1 cellular context compared by ENCODE assay signal in the genomic region with DNA sequence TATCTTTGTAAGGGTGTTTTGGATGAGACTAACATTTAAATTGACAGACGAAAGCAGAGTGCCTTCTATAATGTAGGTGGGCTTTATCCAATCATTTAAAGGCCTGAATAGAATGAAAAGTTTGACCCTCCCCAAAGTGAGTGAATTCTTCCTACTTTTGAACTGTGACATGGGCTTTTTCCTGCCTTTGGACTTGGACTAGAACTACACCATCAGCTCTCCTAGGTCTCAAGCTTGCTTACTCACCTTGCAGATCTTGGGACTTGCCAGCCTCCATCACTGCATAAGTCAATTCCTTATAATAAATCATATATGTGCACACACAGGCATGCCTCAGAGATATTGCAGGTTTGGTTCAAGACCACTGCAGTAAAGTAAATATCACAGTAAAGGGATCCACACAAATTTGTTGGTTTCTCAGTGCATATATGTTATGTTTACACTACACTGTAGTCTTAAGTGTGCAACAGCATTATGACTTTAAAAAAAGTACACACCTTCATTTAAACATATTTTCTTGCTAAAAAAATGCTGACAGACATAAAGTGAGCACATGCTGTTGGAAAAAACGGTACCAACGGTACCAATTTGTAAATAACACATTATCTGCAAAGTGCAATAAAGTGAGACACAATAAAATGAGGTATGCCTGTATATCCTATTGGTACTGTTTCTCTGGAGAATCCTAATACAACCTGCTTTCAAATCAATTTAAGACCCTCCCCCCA.
A peak's percentile ranks its signal among the peaks of the same experiment; 100 is the strongest.
TF ChIP-seq lines count a peak whose summit lies in the region.

No MANE protein-coding gene starts in this region.

TF ChIP-seq in K562, 482 proteins besides CTCF, POLR2A, EP300 and RAD21 (continued from another document and continues in another):
- TF ChIP-seq, protein P1, sequence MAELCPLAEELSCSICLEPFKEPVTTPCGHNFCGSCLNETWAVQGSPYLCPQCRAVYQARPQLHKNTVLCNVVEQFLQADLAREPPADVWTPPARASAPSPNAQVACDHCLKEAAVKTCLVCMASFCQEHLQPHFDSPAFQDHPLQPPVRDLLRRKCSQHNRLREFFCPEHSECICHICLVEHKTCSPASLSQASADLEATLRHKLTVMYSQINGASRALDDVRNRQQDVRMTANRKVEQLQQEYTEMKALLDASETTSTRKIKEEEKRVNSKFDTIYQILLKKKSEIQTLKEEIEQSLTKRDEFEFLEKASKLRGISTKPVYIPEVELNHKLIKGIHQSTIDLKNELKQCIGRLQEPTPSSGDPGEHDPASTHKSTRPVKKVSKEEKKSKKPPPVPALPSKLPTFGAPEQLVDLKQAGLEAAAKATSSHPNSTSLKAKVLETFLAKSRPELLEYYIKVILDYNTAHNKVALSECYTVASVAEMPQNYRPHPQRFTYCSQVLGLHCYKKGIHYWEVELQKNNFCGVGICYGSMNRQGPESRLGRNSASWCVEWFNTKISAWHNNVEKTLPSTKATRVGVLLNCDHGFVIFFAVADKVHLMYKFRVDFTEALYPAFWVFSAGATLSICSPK (IDR thresholded peaks at IDR 0.05; ENCODE audit: borderline replicate concordance), result no peak
- TF ChIP-seq MAFG (tag; conservative IDR thresholded peaks at IDR 0.05) (peak; percentile 33), SMAD4 (CRISPR knock-in tag; conservative IDR thresholded peaks at IDR 0.05) (no peak), HSF4 (CRISPR knock-in tag; IDR thresholded peaks at IDR 0.05; ENCODE audit: borderline replicate concordance) (0 out of 2 replicates have a peak, but pooled peaks have one; percentile 6), PHTF2 (CRISPR knock-in tag; IDR thresholded peaks at IDR 0.05) (no peak), ZKSCAN1 (IDR thresholded peaks at IDR 0.05; ENCODE audit: low read depth, low read length) (no peak), GABPB1 (CRISPR knock-in tag; IDR thresholded peaks at IDR 0.05) (no peak), MAFF (IDR thresholded peaks at IDR 0.05; ENCODE audit: low read length) (peak; percentile 63; the same call in 1 of the 2 replicates), NONO (IDR thresholded peaks at IDR 0.05; ENCODE audit: low read depth in 2 of 2, low read length in 1 of 2) (no peak), ZNF696 (CRISPR knock-in tag; conservative IDR thresholded peaks at IDR 0.05) (no peak), NRF1 (conservative IDR thresholded peaks at IDR 0.05 in 1 of 2, IDR thresholded peaks at IDR 0.05 in 1 of 2) (no peak), ZNF316 (IDR thresholded peaks at IDR 0.05) (peak; percentile 83), RAD51 (IDR thresholded peaks at IDR 0.05; ENCODE audit: borderline replicate concordance, low read depth) (no peak), SRSF1 (IDR thresholded peaks at IDR 0.05; ENCODE audit: low read depth, low read length) (no peak), HNRNPLL (IDR thresholded peaks at IDR 0.05; ENCODE audit: low read depth, low read length, poor library complexity, severe bottlenecking) (no peak), NR2F6 (CRISPR knock-in tag; IDR thresholded peaks at IDR 0.05) (no peak), RBM34 (IDR thresholded peaks at IDR 0.05; ENCODE audit: borderline replicate concordance, insufficient read depth, low read length) (no peak), RBM25 (IDR thresholded peaks at IDR 0.05; ENCODE audit: low read depth, low read length, severe bottlenecking) (no peak), ZNF584 (CRISPR knock-in tag; IDR thresholded peaks at IDR 0.05; ENCODE audit: low read depth) (no peak), POLR2G (IDR thresholded peaks at IDR 0.05; ENCODE audit: low read depth, low read length) (no peak), MTA3 (IDR thresholded peaks at IDR 0.05; ENCODE audit: borderline replicate concordance) (no peak), NCOA1 (IDR thresholded peaks at IDR 0.05; ENCODE audit: low read depth) (no peak), ZNF778 (CRISPR knock-in tag; IDR thresholded peaks at IDR 0.05) (no peak), GTF2E2 (tag; IDR thresholded peaks at IDR 0.05) (no peak), ARNT (IDR thresholded peaks at IDR 0.05) (no peak), SMARCA4 (IDR thresholded peaks at IDR 0.05) (no peak), C11orf30 (IDR thresholded peaks at IDR 0.05; ENCODE audit: low read depth) (peak; percentile 76)
- TF ChIP-seq, protein P2, sequence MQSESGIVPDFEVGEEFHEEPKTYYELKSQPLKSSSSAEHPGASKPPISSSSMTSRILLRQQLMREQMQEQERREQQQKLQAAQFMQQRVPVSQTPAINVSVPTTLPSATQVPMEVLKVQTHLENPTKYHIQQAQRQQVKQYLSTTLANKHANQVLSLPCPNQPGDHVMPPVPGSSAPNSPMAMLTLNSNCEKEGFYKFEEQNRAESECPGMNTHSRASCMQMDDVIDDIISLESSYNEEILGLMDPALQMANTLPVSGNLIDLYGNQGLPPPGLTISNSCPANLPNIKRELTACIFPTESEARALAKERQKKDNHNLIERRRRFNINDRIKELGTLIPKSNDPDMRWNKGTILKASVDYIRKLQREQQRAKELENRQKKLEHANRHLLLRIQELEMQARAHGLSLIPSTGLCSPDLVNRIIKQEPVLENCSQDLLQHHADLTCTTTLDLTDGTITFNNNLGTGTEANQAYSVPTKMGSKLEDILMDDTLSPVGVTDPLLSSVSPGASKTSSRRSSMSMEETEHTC (IDR thresholded peaks at IDR 0.05), result no peak
- TF ChIP-seq, protein P3, sequence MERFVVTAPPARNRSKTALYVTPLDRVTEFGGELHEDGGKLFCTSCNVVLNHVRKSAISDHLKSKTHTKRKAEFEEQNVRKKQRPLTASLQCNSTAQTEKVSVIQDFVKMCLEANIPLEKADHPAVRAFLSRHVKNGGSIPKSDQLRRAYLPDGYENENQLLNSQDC (CRISPR knock-in tag; IDR thresholded peaks at IDR 0.05), result no peak
- TF ChIP-seq, protein P4, sequence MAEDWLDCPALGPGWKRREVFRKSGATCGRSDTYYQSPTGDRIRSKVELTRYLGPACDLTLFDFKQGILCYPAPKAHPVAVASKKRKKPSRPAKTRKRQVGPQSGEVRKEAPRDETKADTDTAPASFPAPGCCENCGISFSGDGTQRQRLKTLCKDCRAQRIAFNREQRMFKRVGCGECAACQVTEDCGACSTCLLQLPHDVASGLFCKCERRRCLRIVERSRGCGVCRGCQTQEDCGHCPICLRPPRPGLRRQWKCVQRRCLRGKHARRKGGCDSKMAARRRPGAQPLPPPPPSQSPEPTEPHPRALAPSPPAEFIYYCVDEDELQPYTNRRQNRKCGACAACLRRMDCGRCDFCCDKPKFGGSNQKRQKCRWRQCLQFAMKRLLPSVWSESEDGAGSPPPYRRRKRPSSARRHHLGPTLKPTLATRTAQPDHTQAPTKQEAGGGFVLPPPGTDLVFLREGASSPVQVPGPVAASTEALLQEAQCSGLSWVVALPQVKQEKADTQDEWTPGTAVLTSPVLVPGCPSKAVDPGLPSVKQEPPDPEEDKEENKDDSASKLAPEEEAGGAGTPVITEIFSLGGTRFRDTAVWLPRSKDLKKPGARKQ (CRISPR knock-in tag; IDR thresholded peaks at IDR 0.05), result no peak
- TF ChIP-seq, protein P5, sequence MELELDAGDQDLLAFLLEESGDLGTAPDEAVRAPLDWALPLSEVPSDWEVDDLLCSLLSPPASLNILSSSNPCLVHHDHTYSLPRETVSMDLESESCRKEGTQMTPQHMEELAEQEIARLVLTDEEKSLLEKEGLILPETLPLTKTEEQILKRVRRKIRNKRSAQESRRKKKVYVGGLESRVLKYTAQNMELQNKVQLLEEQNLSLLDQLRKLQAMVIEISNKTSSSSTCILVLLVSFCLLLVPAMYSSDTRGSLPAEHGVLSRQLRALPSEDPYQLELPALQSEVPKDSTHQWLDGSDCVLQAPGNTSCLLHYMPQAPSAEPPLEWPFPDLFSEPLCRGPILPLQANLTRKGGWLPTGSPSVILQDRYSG (tag; conservative IDR thresholded peaks at IDR 0.05; ENCODE audit: low read depth), result no peak
- TF ChIP-seq, protein P6, sequence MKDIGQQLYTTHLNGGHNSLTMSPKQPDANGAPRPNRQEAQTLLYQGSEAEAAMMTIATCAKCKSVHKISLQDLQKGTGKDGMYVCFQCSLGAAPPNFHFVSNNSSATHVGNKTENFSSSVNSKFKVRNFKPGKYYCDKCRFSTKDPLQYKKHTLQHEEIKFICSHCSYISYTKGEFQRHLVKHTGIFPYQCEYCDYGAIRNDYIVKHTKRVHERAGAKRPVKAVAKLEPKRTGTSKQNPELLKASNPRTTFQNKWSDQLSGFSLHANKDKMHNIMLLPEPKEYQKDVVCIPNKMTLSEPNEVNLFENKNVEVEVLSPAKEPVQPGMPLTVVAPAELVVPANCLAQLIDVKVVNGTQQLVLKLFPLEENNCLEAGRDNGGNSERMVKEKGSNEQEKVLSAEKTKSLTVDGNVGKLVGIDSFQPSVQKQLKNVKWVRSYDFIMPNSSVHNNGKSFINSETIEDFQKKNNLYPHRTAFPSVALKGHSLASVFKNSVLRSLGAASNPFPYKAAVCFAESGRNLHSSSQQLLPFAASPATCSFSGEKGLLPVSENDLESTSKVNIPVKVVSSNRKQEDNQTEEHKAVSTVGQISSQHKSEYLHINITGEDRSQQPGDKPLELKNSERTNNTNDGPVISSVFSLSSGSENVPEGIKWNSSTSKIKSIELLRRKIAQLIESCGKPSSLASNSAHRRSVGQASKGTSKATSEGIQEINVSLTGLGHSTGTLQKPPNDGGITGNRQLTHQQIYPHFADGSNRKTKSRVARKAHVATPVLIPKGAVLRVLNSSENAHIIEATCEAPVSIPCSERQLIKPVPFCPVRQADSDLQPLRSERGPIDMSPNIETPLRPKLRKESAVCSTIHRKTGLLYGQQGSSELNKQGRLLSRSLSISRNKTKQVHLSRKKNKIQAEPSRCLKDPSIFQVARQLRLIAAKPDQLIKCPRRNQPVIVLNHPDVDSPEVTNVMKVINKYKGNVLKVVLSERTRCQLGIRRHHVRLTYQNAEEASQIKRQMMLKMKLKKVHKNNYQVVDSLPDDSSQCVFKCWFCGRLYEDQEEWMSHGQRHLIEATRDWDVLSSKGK (CRISPR knock-in tag; IDR thresholded peaks at IDR 0.05), result no peak
- TF ChIP-seq, protein P7, sequence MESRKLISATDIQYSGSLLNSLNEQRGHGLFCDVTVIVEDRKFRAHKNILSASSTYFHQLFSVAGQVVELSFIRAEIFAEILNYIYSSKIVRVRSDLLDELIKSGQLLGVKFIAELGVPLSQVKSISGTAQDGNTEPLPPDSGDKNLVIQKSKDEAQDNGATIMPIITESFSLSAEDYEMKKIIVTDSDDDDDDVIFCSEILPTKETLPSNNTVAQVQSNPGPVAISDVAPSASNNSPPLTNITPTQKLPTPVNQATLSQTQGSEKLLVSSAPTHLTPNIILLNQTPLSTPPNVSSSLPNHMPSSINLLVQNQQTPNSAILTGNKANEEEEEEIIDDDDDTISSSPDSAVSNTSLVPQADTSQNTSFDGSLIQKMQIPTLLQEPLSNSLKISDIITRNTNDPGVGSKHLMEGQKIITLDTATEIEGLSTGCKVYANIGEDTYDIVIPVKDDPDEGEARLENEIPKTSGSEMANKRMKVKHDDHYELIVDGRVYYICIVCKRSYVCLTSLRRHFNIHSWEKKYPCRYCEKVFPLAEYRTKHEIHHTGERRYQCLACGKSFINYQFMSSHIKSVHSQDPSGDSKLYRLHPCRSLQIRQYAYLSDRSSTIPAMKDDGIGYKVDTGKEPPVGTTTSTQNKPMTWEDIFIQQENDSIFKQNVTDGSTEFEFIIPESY (CRISPR knock-in tag; IDR thresholded peaks at IDR 0.05), result no peak
- TF ChIP-seq, protein P8, sequence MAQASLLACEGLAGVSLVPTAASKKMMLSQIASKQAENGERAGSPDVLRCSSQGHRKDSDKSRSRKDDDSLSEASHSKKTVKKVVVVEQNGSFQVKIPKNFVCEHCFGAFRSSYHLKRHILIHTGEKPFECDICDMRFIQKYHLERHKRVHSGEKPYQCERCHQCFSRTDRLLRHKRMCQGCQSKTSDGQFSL (CRISPR knock-in tag; IDR thresholded peaks at IDR 0.05), result no peak
- TF ChIP-seq, protein P8 (tag; IDR thresholded peaks at IDR 0.05), result no peak
- TF ChIP-seq, protein P9, sequence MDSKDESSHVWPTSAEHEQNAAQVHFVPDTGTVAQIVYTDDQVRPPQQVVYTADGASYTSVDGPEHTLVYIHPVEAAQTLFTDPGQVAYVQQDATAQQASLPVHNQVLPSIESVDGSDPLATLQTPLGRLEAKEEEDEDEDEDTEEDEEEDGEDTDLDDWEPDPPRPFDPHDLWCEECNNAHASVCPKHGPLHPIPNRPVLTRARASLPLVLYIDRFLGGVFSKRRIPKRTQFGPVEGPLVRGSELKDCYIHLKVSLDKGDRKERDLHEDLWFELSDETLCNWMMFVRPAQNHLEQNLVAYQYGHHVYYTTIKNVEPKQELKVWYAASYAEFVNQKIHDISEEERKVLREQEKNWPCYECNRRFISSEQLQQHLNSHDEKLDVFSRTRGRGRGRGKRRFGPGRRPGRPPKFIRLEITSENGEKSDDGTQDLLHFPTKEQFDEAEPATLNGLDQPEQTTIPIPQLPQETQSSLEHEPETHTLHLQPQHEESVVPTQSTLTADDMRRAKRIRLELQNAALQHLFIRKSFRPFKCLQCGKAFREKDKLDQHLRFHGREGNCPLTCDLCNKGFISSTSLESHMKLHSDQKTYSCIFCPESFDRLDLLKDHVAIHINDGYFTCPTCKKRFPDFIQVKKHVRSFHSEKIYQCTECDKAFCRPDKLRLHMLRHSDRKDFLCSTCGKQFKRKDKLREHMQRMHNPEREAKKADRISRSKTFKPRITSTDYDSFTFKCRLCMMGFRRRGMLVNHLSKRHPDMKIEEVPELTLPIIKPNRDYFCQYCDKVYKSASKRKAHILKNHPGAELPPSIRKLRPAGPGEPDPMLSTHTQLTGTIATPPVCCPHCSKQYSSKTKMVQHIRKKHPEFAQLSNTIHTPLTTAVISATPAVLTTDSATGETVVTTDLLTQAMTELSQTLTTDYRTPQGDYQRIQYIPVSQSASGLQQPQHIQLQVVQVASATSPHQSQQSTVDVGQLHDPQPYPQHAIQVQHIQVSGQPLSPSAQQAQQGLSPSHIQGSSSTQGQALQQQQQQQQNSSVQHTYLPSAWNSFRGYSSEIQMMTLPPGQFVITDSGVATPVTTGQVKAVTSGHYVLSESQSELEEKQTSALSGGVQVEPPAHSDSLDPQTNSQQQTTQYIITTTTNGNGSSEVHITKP (IDR thresholded peaks at IDR 0.05; ENCODE audit: partially characterized antibody), result peak; percentile 28
- TF ChIP-seq, protein P10, sequence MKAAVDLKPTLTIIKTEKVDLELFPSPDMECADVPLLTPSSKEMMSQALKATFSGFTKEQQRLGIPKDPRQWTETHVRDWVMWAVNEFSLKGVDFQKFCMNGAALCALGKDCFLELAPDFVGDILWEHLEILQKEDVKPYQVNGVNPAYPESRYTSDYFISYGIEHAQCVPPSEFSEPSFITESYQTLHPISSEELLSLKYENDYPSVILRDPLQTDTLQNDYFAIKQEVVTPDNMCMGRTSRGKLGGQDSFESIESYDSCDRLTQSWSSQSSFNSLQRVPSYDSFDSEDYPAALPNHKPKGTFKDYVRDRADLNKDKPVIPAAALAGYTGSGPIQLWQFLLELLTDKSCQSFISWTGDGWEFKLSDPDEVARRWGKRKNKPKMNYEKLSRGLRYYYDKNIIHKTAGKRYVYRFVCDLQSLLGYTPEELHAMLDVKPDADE (conservative IDR thresholded peaks at IDR 0.05; ENCODE audit: control insufficient read depth, low read depth, low read length), result no peak
- TF ChIP-seq, protein P11, sequence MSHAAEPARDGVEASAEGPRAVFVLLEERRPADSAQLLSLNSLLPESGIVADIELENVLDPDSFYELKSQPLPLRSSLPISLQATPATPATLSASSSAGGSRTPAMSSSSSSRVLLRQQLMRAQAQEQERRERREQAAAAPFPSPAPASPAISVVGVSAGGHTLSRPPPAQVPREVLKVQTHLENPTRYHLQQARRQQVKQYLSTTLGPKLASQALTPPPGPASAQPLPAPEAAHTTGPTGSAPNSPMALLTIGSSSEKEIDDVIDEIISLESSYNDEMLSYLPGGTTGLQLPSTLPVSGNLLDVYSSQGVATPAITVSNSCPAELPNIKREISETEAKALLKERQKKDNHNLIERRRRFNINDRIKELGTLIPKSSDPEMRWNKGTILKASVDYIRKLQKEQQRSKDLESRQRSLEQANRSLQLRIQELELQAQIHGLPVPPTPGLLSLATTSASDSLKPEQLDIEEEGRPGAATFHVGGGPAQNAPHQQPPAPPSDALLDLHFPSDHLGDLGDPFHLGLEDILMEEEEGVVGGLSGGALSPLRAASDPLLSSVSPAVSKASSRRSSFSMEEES (CRISPR knock-in tag; IDR thresholded peaks at IDR 0.05), result no peak
